Comparison of ENCODE assay signal across 14 cellular contexts in genomic region chr15:58393196-58393790, GRCh38.
DNase-seq lines count a peak whose midpoint lies in the region; ATAC-seq lines count a peak whose summit lies in the region.
"Had no signal": no experiment of that assay in that cellular context is flagged by ENCODE, and none has a peak within 500 bp of the region (broad histone marks: within the 10 kb centered on the region; RNA-seq: fewer than 3 reads in every experiment).

No MANE protein-coding gene starts in this region.

- DNase-seq in NCI-H1105 (lab: John Stamatoyannopoulos, UW), result peak; percentile 4
- peak; percentile 22 for DNase-seq in amniotic epithelial cell (ENCODE audit: low read depth)
- peak; percentile 52 for DNase-seq in kidney tubule cell (ENCODE audit: low spot score)
- DNase-seq in skeletal muscle cell (ENCODE audit: low read depth), result peak; percentile 66
- DNase-seq in AG20443 (ENCODE audit: low spot score), result no peak
- no peak for DNase-seq in stimulated activated CD4-positive, alpha-beta T cell treated with anti-CD3 and anti-CD28 coated beads, Interleukin-4, amount 100 ng/mL, for 4 hours
- DNase-seq: brain microvascular endothelial cell; effector memory CD8-positive, alpha-beta T cell; EL; NCI-H2029 treated with DMSO at 0.1 percent for 48 hours had no signal

- ATAC-seq in GM19023 (IDR thresholded peaks at IDR 0.05; ENCODE audit: unreplicated experiment) (no peak), GM18870 (IDR thresholded peaks at IDR 0.05; ENCODE audit: unreplicated experiment) (no peak)
- ATAC-seq: effector memory CD8-positive, alpha-beta T cell; SK-N-SH treated with all-trans-retinoic acid at 6 μM for 48 hours had no signal

- no peak overlapping the region for H3K4me3 ChIP-seq in skeletal muscle cell (ENCODE audit: low read depth, low read length)
- H3K4me3 ChIP-seq: BLaER1 treated with 17β-estradiol and CSF1 and Interleukin-3, amounts not matched to agents 10 nM and 100 nM had no signal

Comparison
In these comparisons a context has a peak if more than half of its experiments do, and no peak if none do; other contexts are left out.
1. DNase-seq: peak in NCI-H1105 (single experiment), amniotic epithelial cell (single experiment), kidney tubule cell (single experiment) and skeletal muscle cell (single experiment); none in AG20443 (single experiment) and stimulated activated CD4-positive, alpha-beta T cell treated with anti-CD3 and anti-CD28 coated beads, Interleukin-4, amount 100 ng/mL, for 4 hours (0 of 2).